ENCODE assay signal across 8 cellular contexts in the genomic region with DNA sequence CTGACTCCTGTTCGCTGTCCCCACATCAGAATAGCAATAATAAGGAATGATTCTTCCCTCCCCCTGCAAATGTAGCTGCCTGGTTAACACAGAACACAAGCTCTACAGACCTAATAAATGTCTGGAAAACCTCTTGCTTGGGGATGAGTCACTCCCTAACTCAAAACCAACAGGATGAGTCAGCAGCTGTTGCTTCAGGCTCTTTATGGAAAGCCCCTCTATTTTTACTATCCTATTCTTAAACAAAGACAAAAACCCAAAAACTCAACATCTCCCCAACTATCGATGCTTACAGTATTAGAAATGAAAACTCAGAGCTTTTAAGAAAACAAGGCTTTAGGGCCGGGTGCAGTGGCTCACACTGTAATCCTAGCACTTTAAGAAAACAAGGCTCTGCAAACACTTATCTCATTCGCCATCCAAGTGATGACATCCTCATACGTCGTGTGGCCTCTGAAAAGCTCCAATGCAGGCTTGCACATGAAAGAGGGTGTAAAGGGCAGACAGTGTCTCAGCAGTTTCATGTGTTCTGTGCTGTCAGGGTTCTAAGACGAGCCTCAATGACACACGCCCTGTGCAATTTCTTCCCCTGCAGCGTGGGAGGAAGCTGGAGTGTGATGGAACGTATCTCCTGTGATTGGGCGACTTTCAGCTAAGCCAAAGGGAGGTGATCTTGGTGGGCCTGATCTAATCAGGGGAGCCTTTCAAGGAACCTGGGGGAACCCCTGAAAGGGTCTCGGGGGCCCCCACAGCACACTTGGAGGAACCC.
DNase-seq lines count a peak whose midpoint lies in the region; ATAC-seq and TF ChIP-seq lines count a peak whose summit lies in the region.

No MANE protein-coding gene starts in this region.

- H3K4me2 ChIP-seq in smooth muscle cell, result peak overlapping the region; percentile 69

- no peaks in the 10 kb centered on the region for H3K27me3 ChIP-seq in right cardiac atrium (ENCODE audit: control insufficient read depth, insufficient read depth)
- H3K27me3 ChIP-seq in smooth muscle cell (ENCODE audit: low read depth), result no peaks in the 10 kb centered on the region

- no peaks in the 10 kb centered on the region for H3K27me3 Mint-ChIP-seq in activated naive CD8-positive, alpha-beta T cell treated with anti-CD3 and anti-CD28 coated beads for 36 hours

- peaks cover 35% of the 10 kb centered on the region for H3K36me3 Mint-ChIP-seq in activated naive CD8-positive, alpha-beta T cell treated with anti-CD3 and anti-CD28 coated beads for 36 hours

- no peak for TF ChIP-seq CTCF in smooth muscle cell (IDR thresholded peaks at IDR 0.05; ENCODE audit: borderline replicate concordance, insufficient read depth, poor library complexity, severe bottlenecking)

- 38% methylated on average over 12 of the region's 12 CpGs for WGBS in right cardiac atrium
- 11% methylated on average over 12 of the region's 12 CpGs for WGBS in smooth muscle cell (ENCODE audit: low lambda C conversion rate)

- H3K27ac ChIP-seq in right cardiac atrium (ENCODE audit: low read length), result peak overlapping the region; percentile 37
- peak overlapping the region; percentile 99 for H3K27ac ChIP-seq in smooth muscle cell (ENCODE audit: low read depth)

- H3K9me3 ChIP-seq in right cardiac atrium (ENCODE audit: control insufficient read depth, low read length), result no peaks in the 10 kb centered on the region
- H3K9me3 ChIP-seq in smooth muscle cell (replicated peaks; ENCODE audit: low read depth), result no peaks in the 10 kb centered on the region

- H3K9me3 Mint-ChIP-seq in activated naive CD8-positive, alpha-beta T cell treated with anti-CD3 and anti-CD28 coated beads for 36 hours, result peaks cover 2% of the 10 kb centered on the region

- H3F3A ChIP-seq in smooth muscle cell (ENCODE audit: low read depth), result peaks cover 24% of the 10 kb centered on the region

- peak overlapping the region; percentile 94 for H3K9ac ChIP-seq in smooth muscle cell (ENCODE audit: low read depth)

- peak overlapping the region; percentile 63 for H3K4me3 Mint-ChIP-seq in activated naive CD8-positive, alpha-beta T cell treated with anti-CD3 and anti-CD28 coated beads for 36 hours

- H3K36me3 ChIP-seq in smooth muscle cell (ENCODE audit: low read depth), result no peaks in the 10 kb centered on the region

- H3K27ac Mint-ChIP-seq in activated naive CD8-positive, alpha-beta T cell treated with anti-CD3 and anti-CD28 coated beads for 36 hours, result peak overlapping the region; percentile 94

- peak; percentile 80 for ATAC-seq in GM21360 (IDR thresholded peaks at IDR 0.05; ENCODE audit: unreplicated experiment)
- peak; percentile 67 for ATAC-seq in HG03575 (IDR thresholded peaks at IDR 0.05; ENCODE audit: extremely low read depth, insufficient number of reproducible peaks, low FRiP score, unreplicated experiment)
- ATAC-seq in right cardiac atrium, result peak; percentile 31 to 63

- peaks cover 3% of the 10 kb centered on the region for H4K20me1 ChIP-seq in smooth muscle cell (ENCODE audit: low read depth)

- DNase-seq in DMS153 (lab: John Stamatoyannopoulos, UW) (peak; percentile 93), SIG-M5 (lab: John Stamatoyannopoulos, UW) (peak; percentile 68), right cardiac atrium (peak in 2 of 3 donors; percentile 50 to 59), smooth muscle cell (lab: John Stamatoyannopoulos, UW; ENCODE audit: unreplicated experiment) (no peak), NCI-H1105 treated with DMSO at 0.1 percent for 48 hours (lab: John Stamatoyannopoulos, UW) (no peak)
- peak; percentile 78 for DNase-seq in activated naive CD8-positive, alpha-beta T cell treated with anti-CD3 and anti-CD28 coated beads for 36 hours

- intact Hi-C loops in right cardiac atrium (cut with DNase I), result no loop called here

- no peak overlapping the region for H2AFZ ChIP-seq in smooth muscle cell (ENCODE audit: low read depth)

- peaks cover 35% of the 10 kb centered on the region for H3K4me1 Mint-ChIP-seq in activated naive CD8-positive, alpha-beta T cell treated with anti-CD3 and anti-CD28 coated beads for 36 hours

- H3K4me3 ChIP-seq in right cardiac atrium (ENCODE audit: low read length) (no peak overlapping the region), smooth muscle cell (peak overlapping the region; percentile 25)

- peaks cover 19% of the 10 kb centered on the region for H3K4me1 ChIP-seq in right cardiac atrium (ENCODE audit: control insufficient read depth, insufficient read depth, low read length)
- H3K4me1 ChIP-seq in smooth muscle cell (ENCODE audit: low read depth), result peaks cover 14% of the 10 kb centered on the region

- H3K79me2 ChIP-seq in smooth muscle cell (ENCODE audit: low read depth), result peaks cover 24% of the 10 kb centered on the region

Comparison
In these comparisons a context has a peak if more than half of its experiments do, and no peak if none do; other contexts are left out.
1. DNase-seq: peak in DMS153 (single experiment), SIG-M5 (single experiment), activated naive CD8-positive, alpha-beta T cell treated with anti-CD3 and anti-CD28 coated beads for 36 hours (single experiment) and right cardiac atrium (2 of 3); none in smooth muscle cell (single experiment) and NCI-H1105 treated with DMSO at 0.1 percent for 48 hours (single experiment).
2. Peak in every context shown above with its lines, with median percentiles within 50 percentile points of each other: ATAC-seq.